In genomic region chr19:45091031-45091918, GRCh38 we compare ENCODE assay signal across 8 cellular contexts. TPM values are rescaled to one million over a fixed set of nuclear protein-coding genes. Genes with fewer than 3 reads are reported as not detected.
DNase-seq lines count a peak whose midpoint lies in the region; ATAC-seq, FAIRE-seq and TF ChIP-seq lines count a peak whose summit lies in the region.

No MANE protein-coding gene starts in this region.

- FAIRE-seq in A204.1 (lab: Jason Lieb, UNC): peak; percentile 97

- POLR2A ChIA-PET in activated CD4-positive, alpha-beta T cell treated with anti-CD3 and anti-CD28 coated beads, Interleukin-2, amount 10 ng/mL, durations not matched to agents 7 days and 5 days (lab: Charles Lee): interaction anchor here (1.0 to 1.4 kb wide), 2 partner anchors 12 to 52 kb away, joined by 4 to 6 read pairs; partner anchors contain the start of genes CLASRP and GEMIN7

- DNase-seq in NCI-H345 treated with DMSO at 0.1 percent for 48 hours (lab: John Stamatoyannopoulos, UW; ENCODE audit: unreplicated experiment) (peak; percentile 82), coronary artery (ENCODE audit: low spot score) (peak; percentile 98)
- DNase-seq in activated CD4-positive, alpha-beta T cell treated with anti-CD3 and anti-CD28 coated beads, Interleukin-2, amount 10 ng/mL, durations not matched to agents 7 days and 5 days: peak; percentile 98
- DNase-seq in stimulated activated CD4-positive, alpha-beta T cell treated with anti-CD3 and anti-CD28 coated beads, Interleukin-1b, Interleukin-23, amount 100 ng/mL, for 1 hour (ENCODE audit: low read depth in 2 of 2): peak; percentile 84 to 95

- peaks cover 33% of the 10 kb centered on the region for H3K36me3 Mint-ChIP-seq in activated CD4-positive, alpha-beta T cell treated with anti-CD3 and anti-CD28 coated beads, Interleukin-2, amount 10 ng/mL, durations not matched to agents 7 days and 5 days (ENCODE audit: low read depth)

- peaks cover 68% of the 10 kb centered on the region for H3K4me1 Mint-ChIP-seq in activated CD4-positive, alpha-beta T cell treated with anti-CD3 and anti-CD28 coated beads, Interleukin-2, amount 10 ng/mL, durations not matched to agents 7 days and 5 days

- peak overlapping the region; percentile 85 for H3K4me3 ChIP-seq in coronary artery

- peak overlapping the region; percentile 97 for H3K27ac Mint-ChIP-seq in activated CD4-positive, alpha-beta T cell treated with anti-CD3 and anti-CD28 coated beads, Interleukin-2, amount 10 ng/mL, durations not matched to agents 7 days and 5 days

- no peaks in the 10 kb centered on the region for H3K27me3 ChIP-seq in layer of hippocampus (ENCODE audit: control insufficient read depth, insufficient read depth, low read length)

- H3K27me3 Mint-ChIP-seq in activated CD4-positive, alpha-beta T cell treated with anti-CD3 and anti-CD28 coated beads, Interleukin-2, amount 10 ng/mL, durations not matched to agents 7 days and 5 days: no peaks in the 10 kb centered on the region

- CTCF ChIA-PET in activated CD4-positive, alpha-beta T cell treated with anti-CD3 and anti-CD28 coated beads, Interleukin-2, amount 10 ng/mL, durations not matched to agents 7 days and 5 days (lab: Charles Lee): interaction anchor here (0.6 to 2.6 kb wide), 11 partner anchors 11 to 394 kb away, joined by 3 to 14 read pairs (median 5); partner anchors contain the start of genes BLOC1S3 and TRAPPC6A

- TF ChIP-seq CTCF in coronary artery (IDR thresholded peaks at IDR 0.05): no peak

- H3K27ac ChIP-seq in coronary artery: peak overlapping the region; percentile 69 to 89
- peak overlapping the region; percentile 85 for H3K27ac ChIP-seq in layer of hippocampus (ENCODE audit: low read depth, low read length)

- H3K9me3 Mint-ChIP-seq in activated CD4-positive, alpha-beta T cell treated with anti-CD3 and anti-CD28 coated beads, Interleukin-2, amount 10 ng/mL, durations not matched to agents 7 days and 5 days: peaks cover 2% of the 10 kb centered on the region

- ATAC-seq in GM18861 (IDR thresholded peaks at IDR 0.05; ENCODE audit: unreplicated experiment) (peak; percentile 51), HG03097 (IDR thresholded peaks at IDR 0.05; ENCODE audit: low FRiP score, unreplicated experiment) (peak; percentile 58)

- peak overlapping the region; percentile 87 for H3K4me3 Mint-ChIP-seq in activated CD4-positive, alpha-beta T cell treated with anti-CD3 and anti-CD28 coated beads, Interleukin-2, amount 10 ng/mL, durations not matched to agents 7 days and 5 days

RNA-seq across cellular contexts. Expression of gene PPP1R37, which starts 1.7 kb away (rescaled TPM):
- total RNA-seq in activated CD4-positive, alpha-beta T cell treated with anti-CD3 and anti-CD28 coated beads, Interleukin-2, amount 10 ng/mL, durations not matched to agents 7 days and 5 days: 10 to 100 TPM; 21.1 to 21.7 TPM

RNA-seq across cellular contexts. Expression of gene GEMIN7, which starts 12.2 kb away (rescaled TPM):
- 10 to 100 TPM; 27.1 to 30.0 TPM for total RNA-seq in activated CD4-positive, alpha-beta T cell treated with anti-CD3 and anti-CD28 coated beads, Interleukin-2, amount 10 ng/mL, durations not matched to agents 7 days and 5 days

RNA-seq across cellular contexts. Expression of gene ZNF296, which starts 15.0 kb away (rescaled TPM):
- total RNA-seq in activated CD4-positive, alpha-beta T cell treated with anti-CD3 and anti-CD28 coated beads, Interleukin-2, amount 10 ng/mL, durations not matched to agents 7 days and 5 days: 1 to 10 TPM; 4.0 to 4.1 TPM

RNA-seq across cellular contexts. Expression of gene CLASRP, which starts 52.4 kb away (rescaled TPM):
- 100 to 1,000 TPM; 101 to 109 TPM for total RNA-seq in activated CD4-positive, alpha-beta T cell treated with anti-CD3 and anti-CD28 coated beads, Interleukin-2, amount 10 ng/mL, durations not matched to agents 7 days and 5 days

Comparison
In these comparisons a context has a peak if more than half of its experiments do, and no peak if none do; other contexts are left out.
1. Peak in every context shown above with its lines: DNase-seq, ATAC-seq, H3K4me3 ChIP-seq and H3K27ac ChIP-seq.